Comparison of ENCODE assay signal across 8 cellular contexts in the genomic region with DNA sequence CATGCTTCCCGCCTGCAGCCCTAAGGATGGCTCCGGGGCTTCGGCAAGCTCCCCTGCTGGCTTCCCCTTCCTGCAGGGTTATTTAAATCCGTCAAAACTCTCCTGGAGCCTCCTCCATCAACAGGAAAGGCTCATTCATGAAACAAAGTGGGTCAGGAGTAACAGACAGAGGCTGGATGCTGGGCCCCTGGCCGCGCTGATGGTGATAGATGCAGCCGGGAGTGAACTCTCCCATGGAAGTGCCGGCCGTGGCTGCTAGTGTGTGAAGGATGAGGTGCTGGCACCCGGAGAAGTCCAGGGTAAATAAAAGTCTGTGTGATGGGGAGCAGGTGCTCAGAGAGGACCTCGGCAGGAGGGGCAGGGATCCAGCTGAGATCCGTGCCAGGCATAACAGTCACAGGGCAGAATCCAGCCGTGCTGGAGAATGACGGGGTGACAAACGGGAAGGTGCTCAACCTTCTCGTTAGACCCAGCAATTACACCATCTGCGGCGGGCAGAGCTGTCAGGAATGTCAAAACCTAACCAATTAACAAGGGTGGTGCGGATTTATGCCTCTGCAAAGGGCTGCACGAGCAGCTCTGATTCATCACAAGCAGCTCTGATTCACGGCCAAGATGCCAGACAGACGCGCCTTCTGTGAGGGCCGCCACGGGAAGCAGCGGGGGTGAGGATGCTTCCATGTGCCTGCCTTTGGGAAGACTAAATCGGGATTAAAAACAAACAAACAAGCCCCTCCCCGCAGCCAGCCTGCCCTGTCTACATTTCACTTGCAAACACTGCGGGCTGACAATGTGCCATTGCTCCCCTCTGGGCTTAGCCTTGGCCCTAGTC.
DNase-seq lines count a peak whose midpoint lies in the region; ATAC-seq and TF ChIP-seq lines count a peak whose summit lies in the region.

No MANE protein-coding gene starts in this region.

- H3K4me3 Mint-ChIP-seq in stimulated activated naive CD8-positive, alpha-beta T cell treated with anti-CD3 and anti-CD28 coated beads, Interleukin-15, amount 100 ng/mL, for 72 hours, result no peak overlapping the region
- no peak overlapping the region for H3K4me3 Mint-ChIP-seq in stimulated activated effector memory CD8-positive, alpha-beta T cell treated with anti-CD3 and anti-CD28 coated beads, Interleukin-12 subunit alpha, Interleukin-12 subunit beta, amount 100 ng/mL, for 72 hours

- ATAC-seq in stimulated activated naive CD8-positive, alpha-beta T cell treated with anti-CD3 and anti-CD28 coated beads, Interleukin-15, amount 100 ng/mL, for 72 hours, result no peak
- no peak for ATAC-seq in stimulated activated naive CD8-positive, alpha-beta T cell treated with anti-CD3 and anti-CD28 coated beads, Interleukin-15, Interleukin-2, amounts not matched to agents 100 U/mL and 50 U/mL, for 24 hours
- peak; percentile 95 for ATAC-seq in RWPE2 (ENCODE audit: low read depth)
- no peak for ATAC-seq in stimulated activated effector memory CD8-positive, alpha-beta T cell treated with anti-CD3 and anti-CD28 coated beads, Interleukin-12 subunit alpha, Interleukin-12 subunit beta, amount 100 ng/mL, for 72 hours
- ATAC-seq in HG02938 (IDR thresholded peaks at IDR 0.05; ENCODE audit: unreplicated experiment), result no peak

- no peaks in the 10 kb centered on the region for H3K36me3 ChIP-seq in RWPE2 (ENCODE audit: low read depth)

- peaks cover 55% of the 10 kb centered on the region for H3K4me1 Mint-ChIP-seq in stimulated activated naive CD8-positive, alpha-beta T cell treated with anti-CD3 and anti-CD28 coated beads, Interleukin-15, amount 100 ng/mL, for 72 hours
- H3K4me1 Mint-ChIP-seq in stimulated activated effector memory CD8-positive, alpha-beta T cell treated with anti-CD3 and anti-CD28 coated beads, Interleukin-12 subunit alpha, Interleukin-12 subunit beta, amount 100 ng/mL, for 72 hours, result peaks cover 40% of the 10 kb centered on the region

- peak overlapping the region; percentile 14 to 67 for H3K27ac Mint-ChIP-seq in stimulated activated naive CD8-positive, alpha-beta T cell treated with anti-CD3 and anti-CD28 coated beads, Interleukin-15, amount 100 ng/mL, for 72 hours
- peak overlapping the region; percentile 50 for H3K27ac Mint-ChIP-seq in stimulated activated effector memory CD8-positive, alpha-beta T cell treated with anti-CD3 and anti-CD28 coated beads, Interleukin-12 subunit alpha, Interleukin-12 subunit beta, amount 100 ng/mL, for 72 hours

- no peaks in the 10 kb centered on the region for H3K9me3 Mint-ChIP-seq in stimulated activated naive CD8-positive, alpha-beta T cell treated with anti-CD3 and anti-CD28 coated beads, Interleukin-15, amount 100 ng/mL, for 72 hours
- H3K9me3 Mint-ChIP-seq in stimulated activated effector memory CD8-positive, alpha-beta T cell treated with anti-CD3 and anti-CD28 coated beads, Interleukin-12 subunit alpha, Interleukin-12 subunit beta, amount 100 ng/mL, for 72 hours, result no peaks in the 10 kb centered on the region

- DNase-seq in stimulated activated naive CD8-positive, alpha-beta T cell treated with anti-CD3 and anti-CD28 coated beads, Interleukin-15, amount 100 ng/mL, for 72 hours, result no peak
- DNase-seq in stimulated activated naive CD8-positive, alpha-beta T cell treated with anti-CD3 and anti-CD28 coated beads, Interleukin-15, Interleukin-2, amounts not matched to agents 100 U/mL and 50 U/mL, for 24 hours, result no peak
- DNase-seq in RWPE2 (ENCODE audit: low spot score) (no peak), hypothalamus (lab: John Stamatoyannopoulos, UW) (peak in 47 of 51 donors; percentile 18 to 88 (median 57))
- no peak for DNase-seq in stimulated activated effector memory CD8-positive, alpha-beta T cell treated with anti-CD3 and anti-CD28 coated beads, Interleukin-12 subunit alpha, Interleukin-12 subunit beta, amount 100 ng/mL, for 72 hours (ENCODE audit: low spot score in 2 of 2)
- DNase-seq in stimulated activated CD4-positive, alpha-beta T cell treated with anti-CD3 and anti-CD28 coated beads, Interleukin-4, amount 100 ng/mL, for 4 hours, result no peak
- DNase-seq in stimulated activated naive CD4-positive, alpha-beta T cell treated with Interleukin-2 at 50 U/mL for 16 hours (lab: John Stamatoyannopoulos, UW), result no peak

- peaks cover 96% of the 10 kb centered on the region for H3K36me3 Mint-ChIP-seq in stimulated activated effector memory CD8-positive, alpha-beta T cell treated with anti-CD3 and anti-CD28 coated beads, Interleukin-12 subunit alpha, Interleukin-12 subunit beta, amount 100 ng/mL, for 72 hours

- H3K27ac ChIP-seq in RWPE2 (ENCODE audit: poor library complexity, severe bottlenecking), result no peak overlapping the region

- no peaks in the 10 kb centered on the region for H3K27me3 Mint-ChIP-seq in stimulated activated naive CD8-positive, alpha-beta T cell treated with anti-CD3 and anti-CD28 coated beads, Interleukin-15, amount 100 ng/mL, for 72 hours

- H3K27me3 ChIP-seq in RWPE2 (ENCODE audit: insufficient read depth, poor library complexity, severe bottlenecking), result no peaks in the 10 kb centered on the region

- H3K4me1 ChIP-seq in RWPE2 (ENCODE audit: insufficient read depth, poor library complexity, severe bottlenecking), result peaks cover 4% of the 10 kb centered on the region

- no peaks in the 10 kb centered on the region for H3K9me3 ChIP-seq in RWPE2 (ENCODE audit: severe bottlenecking)

- no peak overlapping the region for H3K4me3 ChIP-seq in RWPE2 (ENCODE audit: severe bottlenecking)

- TF ChIP-seq CTCF in RWPE2 (IDR thresholded peaks at IDR 0.05; ENCODE audit: poor library complexity, severe bottlenecking), result no peak

Comparison
In these comparisons a context has a peak if more than half of its experiments do, and no peak if none do; other contexts are left out.
1. DNase-seq: peak in hypothalamus (47 of 51); none in stimulated activated naive CD8-positive, alpha-beta T cell treated with anti-CD3 and anti-CD28 coated beads, Interleukin-15, amount 100 ng/mL, for 72 hours (0 of 2), stimulated activated naive CD8-positive, alpha-beta T cell treated with anti-CD3 and anti-CD28 coated beads, Interleukin-15, Interleukin-2, amounts not matched to agents 100 U/mL and 50 U/mL, for 24 hours (single experiment), RWPE2 (single experiment), stimulated activated effector memory CD8-positive, alpha-beta T cell treated with anti-CD3 and anti-CD28 coated beads, Interleukin-12 subunit alpha, Interleukin-12 subunit beta, amount 100 ng/mL, for 72 hours (0 of 2), stimulated activated CD4-positive, alpha-beta T cell treated with anti-CD3 and anti-CD28 coated beads, Interleukin-4, amount 100 ng/mL, for 4 hours (0 of 2) and stimulated activated naive CD4-positive, alpha-beta T cell treated with Interleukin-2 at 50 U/mL for 16 hours (single experiment).